ENCODE assay signal across 8 cellular contexts in genomic region chr12:131928765-131929529, GRCh38. TPM values are rescaled to one million over a fixed set of nuclear protein-coding genes. Genes with fewer than 3 reads are reported as not detected.
DNase-seq lines count a peak whose midpoint lies in the region; ATAC-seq and TF ChIP-seq lines count a peak whose summit lies in the region.

PUS1 (plus strand) TSS chr12:131929276; CDS start chr12:131929723, 447 bp downstream.

- TF ChIP-seq CTCF in Peyer's patch (IDR thresholded peaks at IDR 0.05) (no peak), esophagus muscularis mucosa (IDR thresholded peaks at IDR 0.05) (no peak)

- H3K9me3 ChIP-seq in Peyer's patch (no peaks in the 10 kb centered on the region), esophagus muscularis mucosa (no peaks in the 10 kb centered on the region)

- H3K36me3 ChIP-seq in Peyer's patch: peaks cover 0 to 22% (median 0%) of the 10 kb centered on the region in 3 donors
- peaks cover 22 to 30% (median 26%) of the 10 kb centered on the region in 4 donors for H3K36me3 ChIP-seq in esophagus muscularis mucosa

- WGBS in esophagus muscularis mucosa: under 1% methylated on average over 38 of the region's 76 CpGs

- DNase-seq in DMS53 (lab: John Stamatoyannopoulos, UW) (peak; percentile 98), KG1 (lab: John Stamatoyannopoulos, UW) (peak; percentile 79), Peyer's patch (peak; percentile 89 to 97 (median 97)), esophagus muscularis mucosa (ENCODE audit: extremely low spot score) (peak; percentile 98), myocyte (ENCODE audit: low read depth) (peak; percentile 96)
- DNase-seq in activated T-cell treated with anti-CD3 and anti-CD28 coated beads, Interleukin-2, amount 50 U/mL, for 48 hours: peak; percentile 95
- DNase-seq in stimulated activated CD8-positive, alpha-beta memory T cell treated with anti-CD3 and anti-CD28 coated beads, Interleukin-7, amount 100 ng/mL, for 4 hours (ENCODE audit: low read depth in 2 of 2): peak; percentile 87 to 92

- ATAC-seq in GM21723 (IDR thresholded peaks at IDR 0.05; ENCODE audit: unreplicated experiment): peak; percentile 59

- H3K4me3 ChIP-seq in Peyer's patch (peak within 1 kb of the TSS; percentile 80 to 98 (median 87)), esophagus muscularis mucosa (peak within 1 kb of the TSS; percentile 75 to 95 (median 82))

- peak; percentile 43 to 54 for TF ChIP-seq POLR2A in Peyer's patch (IDR thresholded peaks at IDR 0.05)
- peak; percentile 42 for TF ChIP-seq POLR2A in esophagus muscularis mucosa (IDR thresholded peaks at IDR 0.05; ENCODE audit: low read depth)

- TF ChIP-seq EP300 in esophagus muscularis mucosa (IDR thresholded peaks at IDR 0.05): no peak

- intact Hi-C loops in esophagus muscularis mucosa (cut with DNase I): loop anchor here (2.0 kb wide), 2 partner anchors 20 to 30 kb away; partner anchors contain the start of gene EP400

- H3K27ac ChIP-seq in Peyer's patch (peak within 1 kb of the TSS; percentile 82 to 97 (median 88)), esophagus muscularis mucosa (replicated peaks in 1 of 4) (peak within 1 kb of the TSS; percentile 90 to 96 (median 92))

- H3K4me1 ChIP-seq in Peyer's patch (peaks cover 0 to 12% (median 5%) of the 10 kb centered on the region in 4 donors), esophagus muscularis mucosa (peaks cover 16 to 43% (median 39%) of the 10 kb centered on the region in 4 donors)

- no peaks in the 10 kb centered on the region for H3K27me3 ChIP-seq in Peyer's patch
- no peaks in the 10 kb centered on the region for H3K27me3 ChIP-seq in esophagus muscularis mucosa

RNA-seq across cellular contexts. Expression of gene PUS1, which starts in this region (rescaled TPM):
- total RNA-seq in Peyer's patch (10 to 100 TPM in 3 of 4 donors, 1 to 10 TPM in 1; 8.8 to 46.5 (median 31.8) TPM), esophagus muscularis mucosa (10 to 100 TPM; 14.7 to 23.3 (median 19.5) TPM), myocyte (10.9 and 14.3 TPM in 2 replicates)
- 19.7 TPM for polyA plus RNA-seq in myocyte (2012)

Comparison
In these comparisons a context has a peak if more than half of its experiments do, and no peak if none do; other contexts are left out.
1. Peak in every context shown above with its lines: DNase-seq, ATAC-seq, H3K4me3 ChIP-seq and H3K27ac ChIP-seq.